Comparison of ENCODE assay signal across 8 cellular contexts in the genomic region with DNA sequence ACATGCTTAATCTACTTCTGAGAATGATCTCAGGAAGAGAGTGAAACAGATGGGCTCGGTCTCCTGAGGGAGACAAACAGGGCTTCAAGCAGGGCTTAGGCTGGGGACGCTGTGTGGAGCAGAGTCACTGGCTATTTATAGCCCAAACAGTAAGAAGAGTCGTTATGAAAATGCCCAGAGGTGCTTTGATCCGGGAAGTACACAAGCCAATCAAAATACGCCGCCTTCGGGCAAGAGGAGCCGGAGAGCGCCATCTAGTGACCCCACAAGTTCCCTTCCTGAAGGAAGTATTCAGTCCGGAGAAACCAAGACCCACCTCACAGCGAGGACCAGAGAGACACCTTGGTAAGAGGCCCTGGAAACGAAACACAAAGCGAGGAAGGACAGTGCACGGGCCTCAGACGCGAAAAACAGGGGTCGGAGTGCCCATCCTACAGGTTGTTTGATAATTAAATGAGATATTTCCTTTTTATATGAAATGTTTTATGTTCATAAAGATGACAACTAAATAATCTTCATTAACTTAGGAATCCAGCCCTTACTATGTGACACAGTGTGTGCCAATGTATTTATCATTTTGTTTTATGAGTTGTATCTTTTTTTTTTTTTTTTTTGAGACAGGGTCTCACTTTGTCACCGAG. TPM values are rescaled to one million over a fixed set of nuclear protein-coding genes. Genes with fewer than 3 reads are reported as not detected.
DNase-seq lines count a peak whose midpoint lies in the region; ATAC-seq and TF ChIP-seq lines count a peak whose summit lies in the region.

No MANE protein-coding gene starts in this region.

- H3K9me2 ChIP-seq in PC-3 (replicated peaks; ENCODE audit: low read length): no peaks in the 10 kb centered on the region

- H3K9me3 ChIP-seq in DND-41 (ENCODE audit: insufficient read depth, low read length, severe bottlenecking): no peaks in the 10 kb centered on the region
- H3K9me3 ChIP-seq in KOPT-K1 (ENCODE audit: insufficient read depth, low read length, poor library complexity, severe bottlenecking): peaks cover 5% of the 10 kb centered on the region
- 0 out of 2 replicates have a peak, but pooled peaks cover 3% of the 10 kb centered on the region for H3K9me3 ChIP-seq in PC-3 (ENCODE audit: low read length)
- H3K9me3 ChIP-seq in esophagus squamous epithelium: no peaks in the 10 kb centered on the region

- POLR2A ChIA-PET in PC-3 (lab: Charles Lee; ENCODE audit: unreplicated experiment): no interaction called here

- H3K27me3 ChIP-seq in DND-41 (ENCODE audit: insufficient read depth, low read length, poor library complexity) (no peaks in the 10 kb centered on the region), PC-3 (ENCODE audit: low read length) (no peaks in the 10 kb centered on the region), esophagus squamous epithelium (no peaks in the 10 kb centered on the region)

- no TSS peak for BruUV-seq in PC-3 (replicated peaks; lab: Mats Ljungman, UMichigan)

- peaks cover 5% of the 10 kb centered on the region for H3K36me3 Mint-ChIP-seq in nephron (ENCODE audit: low read depth)
- H3K36me3 Mint-ChIP-seq in stimulated activated naive B cell treated with anti-CD40 and anti-IgM and Interleukin-4, amounts not matched to agents 10 μg/mL and 1 μg/mL and 100 μg/mL, for 72 hours: no peaks in the 10 kb centered on the region

- no peaks in the 10 kb centered on the region for H4K20me1 ChIP-seq in DND-41 (ENCODE audit: insufficient read depth, low read length)
- no peaks in the 10 kb centered on the region for H4K20me1 ChIP-seq in PC-3 (ENCODE audit: low read length)

- peak overlapping the region; percentile 64 to 72 (median 71) for H3K4me3 Mint-ChIP-seq in nephron
- H3K4me3 Mint-ChIP-seq in stimulated activated naive B cell treated with anti-CD40 and anti-IgM and Interleukin-4, amounts not matched to agents 10 μg/mL and 1 μg/mL and 100 μg/mL, for 72 hours: peak overlapping the region; percentile 62 to 66

- H3K27ac ChIP-seq in DND-41 (ENCODE audit: low read length) (peak overlapping the region; percentile 75), KOPT-K1 (ENCODE audit: low read depth, low read length, poor library complexity, severe bottlenecking) (peak overlapping the region; percentile 50), PC-3 (ENCODE audit: low read length) (peak overlapping the region; percentile 7), esophagus squamous epithelium (peak overlapping the region in 3 of 4 donors; percentile 24 to 61 (median 52))

- peaks cover 27% of the 10 kb centered on the region for H3K4me1 ChIP-seq in DND-41 (ENCODE audit: insufficient read depth, low read length)
- peaks cover 9% of the 10 kb centered on the region for H3K4me1 ChIP-seq in PC-3 (ENCODE audit: insufficient read depth, low read length)
- peaks cover 0 to 27% (median 5%) of the 10 kb centered on the region in 3 donors for H3K4me1 ChIP-seq in esophagus squamous epithelium

- TF ChIP-seq CTCF in DND-41 (IDR thresholded peaks at IDR 0.05; ENCODE audit: borderline replicate concordance, extremely low read depth, low read length, poor library complexity, severe bottlenecking): peak; percentile 92
- peak; percentile 95 for TF ChIP-seq CTCF in PC-3 (conservative IDR thresholded peaks at IDR 0.05; ENCODE audit: low read depth, low read length)
- TF ChIP-seq CTCF in esophagus squamous epithelium (IDR thresholded peaks at IDR 0.05): peak; percentile 61 to 83 (median 79)
- peak; percentile 86 to 91 (median 90) for TF ChIP-seq CTCF in nephron (IDR thresholded peaks at IDR 0.05; ENCODE audit: unreplicated experiment in 3 of 3)

- H2AFZ ChIP-seq in DND-41 (ENCODE audit: low read depth, low read length) (peak overlapping the region; percentile 68), PC-3 (ENCODE audit: low read length) (peak overlapping the region; percentile 78)

- peak; percentile 90 for DNase-seq in DND-41
- peak; percentile 96 for DNase-seq in PC-3
- peak; percentile 76 for DNase-seq in activated T-cell treated with anti-CD3 and anti-CD28 coated beads for 48 hours (ENCODE audit: low read depth)
- peak; percentile 44 for DNase-seq in esophagus squamous epithelium (lab: John Stamatoyannopoulos, UW)
- DNase-seq in stimulated activated naive B cell treated with anti-CD40 and anti-IgM and Interleukin-4, amounts not matched to agents 10 μg/mL and 1 μg/mL and 100 μg/mL, for 72 hours: peak; percentile 82

- ATAC-seq in DND-41 (ENCODE audit: insufficient read depth, low read depth) (peak; percentile 96), GM21786 (IDR thresholded peaks at IDR 0.05; ENCODE audit: unreplicated experiment) (peak; percentile 100), PC-3 (peak; percentile 95)
- peak; percentile 99 to 100 for ATAC-seq in stimulated activated naive B cell treated with anti-CD40 and anti-IgM and Interleukin-4, amounts not matched to agents 10 μg/mL and 1 μg/mL and 100 μg/mL, for 72 hours (replicated peaks)

- 5 to 7% methylated on average over 18 of the region's 18 CpGs for WGBS in esophagus squamous epithelium, 2 donors

- intact Hi-C loops in PC-3 (cut with micrococcal nuclease): loop anchor here (1.0 kb wide), 4 partner anchors 25 to 202 kb away; partner anchors contain the start of genes CNST, SCCPDH and TFB2M
- intact Hi-C loops in esophagus squamous epithelium (cut with DNase I): loop anchor here (5.0 kb wide), 1 partner anchor 202 kb away; no protein-coding TSS in a partner anchor

- H3K4me1 Mint-ChIP-seq in nephron: peaks cover 13% of the 10 kb centered on the region
- peaks cover 7 to 13% of the 10 kb centered on the region in 2 donors for H3K4me1 Mint-ChIP-seq in stimulated activated naive B cell treated with anti-CD40 and anti-IgM and Interleukin-4, amounts not matched to agents 10 μg/mL and 1 μg/mL and 100 μg/mL, for 72 hours

- H3K27ac Mint-ChIP-seq in nephron: peak overlapping the region in 1 of 3 experiments; percentile 3
- H3K27ac Mint-ChIP-seq in stimulated activated naive B cell treated with anti-CD40 and anti-IgM and Interleukin-4, amounts not matched to agents 10 μg/mL and 1 μg/mL and 100 μg/mL, for 72 hours: peak overlapping the region; percentile 79

- peak overlapping the region; percentile 47 for H3K9ac ChIP-seq in DND-41 (ENCODE audit: low read depth, low read length)
- H3K9ac ChIP-seq in PC-3 (ENCODE audit: low read length): peak overlapping the region; percentile 11; the same call in 1 of the 2 replicates

- H3K36me3 ChIP-seq in DND-41 (ENCODE audit: insufficient read depth, low read length) (no peaks in the 10 kb centered on the region), KOPT-K1 (ENCODE audit: insufficient read depth, low read length) (no peaks in the 10 kb centered on the region), PC-3 (ENCODE audit: low read depth, low read length) (no peaks in the 10 kb centered on the region), esophagus squamous epithelium (no peaks in the 10 kb centered on the region)

- no peaks in the 10 kb centered on the region for H3K79me2 ChIP-seq in DND-41 (ENCODE audit: insufficient read depth, low read length)
- H3K79me2 ChIP-seq in PC-3 (ENCODE audit: low read length): no peaks in the 10 kb centered on the region

- peaks cover 10% of the 10 kb centered on the region for H3K9me3 Mint-ChIP-seq in nephron
- peaks cover 4 to 10% of the 10 kb centered on the region in 2 donors for H3K9me3 Mint-ChIP-seq in stimulated activated naive B cell treated with anti-CD40 and anti-IgM and Interleukin-4, amounts not matched to agents 10 μg/mL and 1 μg/mL and 100 μg/mL, for 72 hours

- CTCF ChIA-PET in PC-3 (lab: Charles Lee): interaction anchor here (0.7 kb wide), 1 partner anchor 60 kb away, joined by 4 read pairs; no protein-coding TSS in a partner anchor

- no peaks in the 10 kb centered on the region for H3F3A ChIP-seq in PC-3 (ENCODE audit: low read length, unreplicated experiment)

- H3K4me2 ChIP-seq in DND-41 (ENCODE audit: insufficient read depth, low read length): peak overlapping the region; percentile 67
- peak overlapping the region; percentile 69 for H3K4me2 ChIP-seq in PC-3 (ENCODE audit: low read length)

- TF ChIP-seq POLR2A in esophagus squamous epithelium (IDR thresholded peaks at IDR 0.05): no peak

- peak overlapping the region in 1 of 2 experiments; percentile 44; a peak in 2 of 4 replicates for H3K4me3 ChIP-seq in DND-41 (ENCODE audit: low read depth in 1 of 2, low read length in 2 of 2)
- H3K4me3 ChIP-seq in PC-3 (ENCODE audit: low read length): peak overlapping the region; percentile 39
- peak overlapping the region in 3 of 4 donors; percentile 26 to 61 (median 30) for H3K4me3 ChIP-seq in esophagus squamous epithelium

- H3K27me3 Mint-ChIP-seq in nephron (ENCODE audit: low read depth): peaks cover 4% of the 10 kb centered on the region
- H3K27me3 Mint-ChIP-seq in stimulated activated naive B cell treated with anti-CD40 and anti-IgM and Interleukin-4, amounts not matched to agents 10 μg/mL and 1 μg/mL and 100 μg/mL, for 72 hours: peaks cover 0 to 9% of the 10 kb centered on the region in 2 donors

RNA-seq across cellular contexts. Expression of gene SCCPDH, which starts 25.0 kb away (rescaled TPM):
- total RNA-seq in PC-3 (2014; rRNA removed) (46.1 and 50.8 TPM in 2 replicates), esophagus squamous epithelium (1 to 10 TPM in 3 of 4 donors, under 1 TPM in 1; 0.95 to 8.2 (median 3.8) TPM)

Comparison
In these comparisons a context has a peak if more than half of its experiments do, and no peak if none do; other contexts are left out.
1. DNase-seq: peak in every context shown above with its lines; median percentile 96 in PC-3; 90 in DND-41; 82 in stimulated activated naive B cell treated with anti-CD40 and anti-IgM and Interleukin-4, amounts not matched to agents 10 μg/mL and 1 μg/mL and 100 μg/mL, for 72 hours; 76 in activated T-cell treated with anti-CD3 and anti-CD28 coated beads for 48 hours; 44 in esophagus squamous epithelium.
2. H3K27ac ChIP-seq: peak in every context shown above with its lines; median percentile 75 in DND-41; 52 in esophagus squamous epithelium; 50 in KOPT-K1; 7 in PC-3.